In genomic region chr10:132611986-132612385, GRCh38 we compare ENCODE assay signal across 1 cellular context.
TF ChIP-seq lines count a peak whose summit lies in the region.

No MANE protein-coding gene starts in this region.

TF ChIP-seq in IMR-90, 13 proteins besides CTCF, POLR2A, EP300 and RAD21 (continued from another document):
- TF ChIP-seq BHLHE40 (IDR thresholded peaks at IDR 0.05; ENCODE audit: low read depth, low read length) (no peak), RFX5 (IDR thresholded peaks at IDR 0.05; ENCODE audit: low read depth, low read length) (no peak), RCOR1 (IDR thresholded peaks at IDR 0.05; ENCODE audit: insufficient replicate concordance, low read length) (no peak), CEBPB (IDR thresholded peaks at IDR 0.05; ENCODE audit: low read depth, low read length) (no peak), FOS (IDR thresholded peaks at IDR 0.05; ENCODE audit: low read depth, low read length) (no peak), MXI1 (IDR thresholded peaks at IDR 0.05; ENCODE audit: borderline replicate concordance, low read depth, low read length) (no peak), ELK1 (IDR thresholded peaks at IDR 0.05; ENCODE audit: borderline replicate concordance, low read depth, low read length) (no peak), SMC3 (IDR thresholded peaks at IDR 0.05; ENCODE audit: low read depth, low read length) (no peak), NFE2L2 (IDR thresholded peaks at IDR 0.05; ENCODE audit: low read depth, low read length) (no peak), MAZ (IDR thresholded peaks at IDR 0.05; ENCODE audit: borderline replicate concordance, low read depth, low read length) (no peak), USF2 (IDR thresholded peaks at IDR 0.05; ENCODE audit: low read depth, low read length) (no peak)
